In the genomic region with DNA sequence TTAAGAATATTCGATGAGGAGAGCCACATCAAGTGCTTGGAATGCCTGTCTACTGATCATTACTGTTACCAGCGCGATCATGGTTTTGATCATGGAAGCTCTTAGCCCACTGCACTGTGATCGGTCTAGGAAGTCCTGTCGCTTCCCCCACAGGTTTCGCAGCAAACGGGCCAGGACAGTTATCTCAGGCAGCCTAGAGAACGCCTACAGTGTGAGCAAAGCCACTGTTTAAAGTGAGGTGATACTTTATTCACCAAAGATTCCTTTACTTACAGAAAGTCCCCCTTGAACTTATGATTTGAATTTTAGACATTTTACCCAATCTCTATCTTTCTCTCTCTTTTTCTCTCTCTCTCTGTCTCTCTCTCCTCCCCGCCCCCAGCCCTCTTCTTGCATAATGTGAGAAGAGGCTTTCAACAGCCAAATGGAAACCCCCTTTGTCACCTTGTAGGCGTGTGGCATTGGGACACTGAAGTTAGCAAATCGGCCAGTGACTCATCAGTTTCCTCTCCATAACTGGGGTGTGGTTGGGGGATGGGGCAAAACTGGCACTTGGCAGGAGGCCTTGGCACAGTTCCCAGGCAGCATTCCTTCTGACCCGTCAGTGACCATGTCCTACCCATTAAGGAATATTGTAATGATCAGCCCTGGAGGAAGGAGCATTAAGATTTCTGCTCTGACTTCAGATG, we compare ENCODE assay signal across 1 cellular context.
TF ChIP-seq lines count a peak whose summit lies in the region.

No MANE protein-coding gene starts in this region.

TF ChIP-seq in K562, 482 proteins besides CTCF, POLR2A, EP300 and RAD21 (continued from another document and continues in another):
- TF ChIP-seq, protein P1, sequence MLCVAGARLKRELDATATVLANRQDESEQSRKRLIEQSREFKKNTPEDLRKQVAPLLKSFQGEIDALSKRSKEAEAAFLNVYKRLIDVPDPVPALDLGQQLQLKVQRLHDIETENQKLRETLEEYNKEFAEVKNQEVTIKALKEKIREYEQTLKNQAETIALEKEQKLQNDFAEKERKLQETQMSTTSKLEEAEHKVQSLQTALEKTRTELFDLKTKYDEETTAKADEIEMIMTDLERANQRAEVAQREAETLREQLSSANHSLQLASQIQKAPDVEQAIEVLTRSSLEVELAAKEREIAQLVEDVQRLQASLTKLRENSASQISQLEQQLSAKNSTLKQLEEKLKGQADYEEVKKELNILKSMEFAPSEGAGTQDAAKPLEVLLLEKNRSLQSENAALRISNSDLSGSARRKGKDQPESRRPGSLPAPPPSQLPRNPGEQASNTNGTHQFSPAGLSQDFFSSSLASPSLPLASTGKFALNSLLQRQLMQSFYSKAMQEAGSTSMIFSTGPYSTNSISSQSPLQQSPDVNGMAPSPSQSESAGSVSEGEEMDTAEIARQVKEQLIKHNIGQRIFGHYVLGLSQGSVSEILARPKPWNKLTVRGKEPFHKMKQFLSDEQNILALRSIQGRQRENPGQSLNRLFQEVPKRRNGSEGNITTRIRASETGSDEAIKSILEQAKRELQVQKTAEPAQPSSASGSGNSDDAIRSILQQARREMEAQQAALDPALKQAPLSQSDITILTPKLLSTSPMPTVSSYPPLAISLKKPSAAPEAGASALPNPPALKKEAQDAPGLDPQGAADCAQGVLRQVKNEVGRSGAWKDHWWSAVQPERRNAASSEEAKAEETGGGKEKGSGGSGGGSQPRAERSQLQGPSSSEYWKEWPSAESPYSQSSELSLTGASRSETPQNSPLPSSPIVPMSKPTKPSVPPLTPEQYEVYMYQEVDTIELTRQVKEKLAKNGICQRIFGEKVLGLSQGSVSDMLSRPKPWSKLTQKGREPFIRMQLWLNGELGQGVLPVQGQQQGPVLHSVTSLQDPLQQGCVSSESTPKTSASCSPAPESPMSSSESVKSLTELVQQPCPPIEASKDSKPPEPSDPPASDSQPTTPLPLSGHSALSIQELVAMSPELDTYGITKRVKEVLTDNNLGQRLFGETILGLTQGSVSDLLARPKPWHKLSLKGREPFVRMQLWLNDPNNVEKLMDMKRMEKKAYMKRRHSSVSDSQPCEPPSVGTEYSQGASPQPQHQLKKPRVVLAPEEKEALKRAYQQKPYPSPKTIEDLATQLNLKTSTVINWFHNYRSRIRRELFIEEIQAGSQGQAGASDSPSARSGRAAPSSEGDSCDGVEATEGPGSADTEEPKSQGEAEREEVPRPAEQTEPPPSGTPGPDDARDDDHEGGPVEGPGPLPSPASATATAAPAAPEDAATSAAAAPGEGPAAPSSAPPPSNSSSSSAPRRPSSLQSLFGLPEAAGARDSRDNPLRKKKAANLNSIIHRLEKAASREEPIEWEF (CRISPR knock-in tag; IDR thresholded peaks at IDR 0.05): 0 out of 2 replicates have a peak, but pooled peaks have one; percentile 28
- peak; percentile 14 for TF ChIP-seq DACH1 (IDR thresholded peaks at IDR 0.05; ENCODE audit: partially characterized antibody)
- no peak for TF ChIP-seq RBM25 (IDR thresholded peaks at IDR 0.05; ENCODE audit: low read depth, low read length, severe bottlenecking)
- peak; percentile 30 for TF ChIP-seq NEUROD1 (IDR thresholded peaks at IDR 0.05; ENCODE audit: borderline replicate concordance, low read depth, low read length, partially characterized antibody)
- peak; percentile 67 for TF ChIP-seq MAFF (IDR thresholded peaks at IDR 0.05; ENCODE audit: low read length)
- TF ChIP-seq, protein P2, sequence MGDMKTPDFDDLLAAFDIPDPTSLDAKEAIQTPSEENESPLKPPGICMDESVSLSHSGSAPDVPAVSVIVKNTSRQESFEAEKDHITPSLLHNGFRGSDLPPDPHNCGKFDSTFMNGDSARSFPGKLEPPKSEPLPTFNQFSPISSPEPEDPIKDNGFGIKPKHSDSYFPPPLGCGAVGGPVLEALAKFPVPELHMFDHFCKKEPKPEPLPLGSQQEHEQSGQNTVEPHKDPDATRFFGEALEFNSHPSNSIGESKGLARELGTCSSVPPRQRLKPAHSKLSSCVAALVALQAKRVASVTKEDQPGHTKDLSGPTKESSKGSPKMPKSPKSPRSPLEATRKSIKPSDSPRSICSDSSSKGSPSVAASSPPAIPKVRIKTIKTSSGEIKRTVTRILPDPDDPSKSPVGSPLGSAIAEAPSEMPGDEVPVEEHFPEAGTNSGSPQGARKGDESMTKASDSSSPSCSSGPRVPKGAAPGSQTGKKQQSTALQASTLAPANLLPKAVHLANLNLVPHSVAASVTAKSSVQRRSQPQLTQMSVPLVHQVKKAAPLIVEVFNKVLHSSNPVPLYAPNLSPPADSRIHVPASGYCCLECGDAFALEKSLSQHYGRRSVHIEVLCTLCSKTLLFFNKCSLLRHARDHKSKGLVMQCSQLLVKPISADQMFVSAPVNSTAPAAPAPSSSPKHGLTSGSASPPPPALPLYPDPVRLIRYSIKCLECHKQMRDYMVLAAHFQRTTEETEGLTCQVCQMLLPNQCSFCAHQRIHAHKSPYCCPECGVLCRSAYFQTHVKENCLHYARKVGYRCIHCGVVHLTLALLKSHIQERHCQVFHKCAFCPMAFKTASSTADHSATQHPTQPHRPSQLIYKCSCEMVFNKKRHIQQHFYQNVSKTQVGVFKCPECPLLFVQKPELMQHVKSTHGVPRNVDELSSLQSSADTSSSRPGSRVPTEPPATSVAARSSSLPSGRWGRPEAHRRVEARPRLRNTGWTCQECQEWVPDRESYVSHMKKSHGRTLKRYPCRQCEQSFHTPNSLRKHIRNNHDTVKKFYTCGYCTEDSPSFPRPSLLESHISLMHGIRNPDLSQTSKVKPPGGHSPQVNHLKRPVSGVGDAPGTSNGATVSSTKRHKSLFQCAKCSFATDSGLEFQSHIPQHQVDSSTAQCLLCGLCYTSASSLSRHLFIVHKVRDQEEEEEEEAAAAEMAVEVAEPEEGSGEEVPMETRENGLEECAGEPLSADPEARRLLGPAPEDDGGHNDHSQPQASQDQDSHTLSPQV (IDR thresholded peaks at IDR 0.05): peak; percentile 66; the same call in 1 of the 2 replicates
- 0 out of 2 replicates have a peak, but pooled peaks have one; percentile 14 for TF ChIP-seq SMAD4 (CRISPR knock-in tag; conservative IDR thresholded peaks at IDR 0.05)
- TF ChIP-seq ZNF12 (CRISPR knock-in tag; IDR thresholded peaks at IDR 0.05): no peak
- 0 out of 2 replicates have a peak, but pooled peaks have one; percentile 22 for TF ChIP-seq MTA2 (IDR thresholded peaks at IDR 0.05; ENCODE audit: low read depth)
- TF ChIP-seq OTX1 (CRISPR knock-in tag; IDR thresholded peaks at IDR 0.05): 0 out of 2 replicates have a peak, but pooled peaks have one; percentile 73
- TF ChIP-seq ZSCAN29 (IDR thresholded peaks at IDR 0.05): no peak
- TF ChIP-seq ARID1B (IDR thresholded peaks at IDR 0.05): peak; percentile 70
- TF ChIP-seq, protein P3, sequence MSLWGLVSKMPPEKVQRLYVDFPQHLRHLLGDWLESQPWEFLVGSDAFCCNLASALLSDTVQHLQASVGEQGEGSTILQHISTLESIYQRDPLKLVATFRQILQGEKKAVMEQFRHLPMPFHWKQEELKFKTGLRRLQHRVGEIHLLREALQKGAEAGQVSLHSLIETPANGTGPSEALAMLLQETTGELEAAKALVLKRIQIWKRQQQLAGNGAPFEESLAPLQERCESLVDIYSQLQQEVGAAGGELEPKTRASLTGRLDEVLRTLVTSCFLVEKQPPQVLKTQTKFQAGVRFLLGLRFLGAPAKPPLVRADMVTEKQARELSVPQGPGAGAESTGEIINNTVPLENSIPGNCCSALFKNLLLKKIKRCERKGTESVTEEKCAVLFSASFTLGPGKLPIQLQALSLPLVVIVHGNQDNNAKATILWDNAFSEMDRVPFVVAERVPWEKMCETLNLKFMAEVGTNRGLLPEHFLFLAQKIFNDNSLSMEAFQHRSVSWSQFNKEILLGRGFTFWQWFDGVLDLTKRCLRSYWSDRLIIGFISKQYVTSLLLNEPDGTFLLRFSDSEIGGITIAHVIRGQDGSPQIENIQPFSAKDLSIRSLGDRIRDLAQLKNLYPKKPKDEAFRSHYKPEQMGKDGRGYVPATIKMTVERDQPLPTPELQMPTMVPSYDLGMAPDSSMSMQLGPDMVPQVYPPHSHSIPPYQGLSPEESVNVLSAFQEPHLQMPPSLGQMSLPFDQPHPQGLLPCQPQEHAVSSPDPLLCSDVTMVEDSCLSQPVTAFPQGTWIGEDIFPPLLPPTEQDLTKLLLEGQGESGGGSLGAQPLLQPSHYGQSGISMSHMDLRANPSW (CRISPR knock-in tag; IDR thresholded peaks at IDR 0.05): no peak
- TF ChIP-seq ZNF75A (CRISPR knock-in tag; IDR thresholded peaks at IDR 0.05): no peak
- TF ChIP-seq NFXL1 (CRISPR knock-in tag; IDR thresholded peaks at IDR 0.05): no peak
- TF ChIP-seq, protein P4, sequence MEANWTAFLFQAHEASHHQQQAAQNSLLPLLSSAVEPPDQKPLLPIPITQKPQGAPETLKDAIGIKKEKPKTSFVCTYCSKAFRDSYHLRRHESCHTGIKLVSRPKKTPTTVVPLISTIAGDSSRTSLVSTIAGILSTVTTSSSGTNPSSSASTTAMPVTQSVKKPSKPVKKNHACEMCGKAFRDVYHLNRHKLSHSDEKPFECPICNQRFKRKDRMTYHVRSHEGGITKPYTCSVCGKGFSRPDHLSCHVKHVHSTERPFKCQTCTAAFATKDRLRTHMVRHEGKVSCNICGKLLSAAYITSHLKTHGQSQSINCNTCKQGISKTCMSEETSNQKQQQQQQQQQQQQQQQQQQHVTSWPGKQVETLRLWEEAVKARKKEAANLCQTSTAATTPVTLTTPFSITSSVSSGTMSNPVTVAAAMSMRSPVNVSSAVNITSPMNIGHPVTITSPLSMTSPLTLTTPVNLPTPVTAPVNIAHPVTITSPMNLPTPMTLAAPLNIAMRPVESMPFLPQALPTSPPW (CRISPR knock-in tag; IDR thresholded peaks at IDR 0.05): peak; percentile 32; the same call in 1 of the 2 replicates
- peak; percentile 91 for TF ChIP-seq ZNF316 (IDR thresholded peaks at IDR 0.05)
- TF ChIP-seq, protein P5, sequence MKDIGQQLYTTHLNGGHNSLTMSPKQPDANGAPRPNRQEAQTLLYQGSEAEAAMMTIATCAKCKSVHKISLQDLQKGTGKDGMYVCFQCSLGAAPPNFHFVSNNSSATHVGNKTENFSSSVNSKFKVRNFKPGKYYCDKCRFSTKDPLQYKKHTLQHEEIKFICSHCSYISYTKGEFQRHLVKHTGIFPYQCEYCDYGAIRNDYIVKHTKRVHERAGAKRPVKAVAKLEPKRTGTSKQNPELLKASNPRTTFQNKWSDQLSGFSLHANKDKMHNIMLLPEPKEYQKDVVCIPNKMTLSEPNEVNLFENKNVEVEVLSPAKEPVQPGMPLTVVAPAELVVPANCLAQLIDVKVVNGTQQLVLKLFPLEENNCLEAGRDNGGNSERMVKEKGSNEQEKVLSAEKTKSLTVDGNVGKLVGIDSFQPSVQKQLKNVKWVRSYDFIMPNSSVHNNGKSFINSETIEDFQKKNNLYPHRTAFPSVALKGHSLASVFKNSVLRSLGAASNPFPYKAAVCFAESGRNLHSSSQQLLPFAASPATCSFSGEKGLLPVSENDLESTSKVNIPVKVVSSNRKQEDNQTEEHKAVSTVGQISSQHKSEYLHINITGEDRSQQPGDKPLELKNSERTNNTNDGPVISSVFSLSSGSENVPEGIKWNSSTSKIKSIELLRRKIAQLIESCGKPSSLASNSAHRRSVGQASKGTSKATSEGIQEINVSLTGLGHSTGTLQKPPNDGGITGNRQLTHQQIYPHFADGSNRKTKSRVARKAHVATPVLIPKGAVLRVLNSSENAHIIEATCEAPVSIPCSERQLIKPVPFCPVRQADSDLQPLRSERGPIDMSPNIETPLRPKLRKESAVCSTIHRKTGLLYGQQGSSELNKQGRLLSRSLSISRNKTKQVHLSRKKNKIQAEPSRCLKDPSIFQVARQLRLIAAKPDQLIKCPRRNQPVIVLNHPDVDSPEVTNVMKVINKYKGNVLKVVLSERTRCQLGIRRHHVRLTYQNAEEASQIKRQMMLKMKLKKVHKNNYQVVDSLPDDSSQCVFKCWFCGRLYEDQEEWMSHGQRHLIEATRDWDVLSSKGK (CRISPR knock-in tag; IDR thresholded peaks at IDR 0.05): no peak
- no peak for TF ChIP-seq RB1 (IDR thresholded peaks at IDR 0.05; ENCODE audit: low read depth)
- TF ChIP-seq ZBED1 (IDR thresholded peaks at IDR 0.05): no peak
- peak; percentile 82 for TF ChIP-seq NFIC (IDR thresholded peaks at IDR 0.05)
- TF ChIP-seq, protein P6, sequence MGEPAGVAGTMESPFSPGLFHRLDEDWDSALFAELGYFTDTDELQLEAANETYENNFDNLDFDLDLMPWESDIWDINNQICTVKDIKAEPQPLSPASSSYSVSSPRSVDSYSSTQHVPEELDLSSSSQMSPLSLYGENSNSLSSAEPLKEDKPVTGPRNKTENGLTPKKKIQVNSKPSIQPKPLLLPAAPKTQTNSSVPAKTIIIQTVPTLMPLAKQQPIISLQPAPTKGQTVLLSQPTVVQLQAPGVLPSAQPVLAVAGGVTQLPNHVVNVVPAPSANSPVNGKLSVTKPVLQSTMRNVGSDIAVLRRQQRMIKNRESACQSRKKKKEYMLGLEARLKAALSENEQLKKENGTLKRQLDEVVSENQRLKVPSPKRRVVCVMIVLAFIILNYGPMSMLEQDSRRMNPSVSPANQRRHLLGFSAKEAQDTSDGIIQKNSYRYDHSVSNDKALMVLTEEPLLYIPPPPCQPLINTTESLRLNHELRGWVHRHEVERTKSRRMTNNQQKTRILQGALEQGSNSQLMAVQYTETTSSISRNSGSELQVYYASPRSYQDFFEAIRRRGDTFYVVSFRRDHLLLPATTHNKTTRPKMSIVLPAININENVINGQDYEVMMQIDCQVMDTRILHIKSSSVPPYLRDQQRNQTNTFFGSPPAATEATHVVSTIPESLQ (CRISPR knock-in tag; IDR thresholded peaks at IDR 0.05): no peak
- no peak for TF ChIP-seq POLR2H (tag; IDR thresholded peaks at IDR 0.05; ENCODE audit: low read depth)
- TF ChIP-seq THRAP3 (IDR thresholded peaks at IDR 0.05; ENCODE audit: borderline replicate concordance): no peak
- peak; percentile 73 for TF ChIP-seq SMARCE1 (IDR thresholded peaks at IDR 0.05)
- peak; percentile 82 to 85 for TF ChIP-seq TRIM24 (IDR thresholded peaks at IDR 0.05)
- peak; percentile 64 for TF ChIP-seq JUN (IDR thresholded peaks at IDR 0.05; ENCODE audit: borderline replicate concordance, low read depth, low read length)
- no peak for TF ChIP-seq JUN (CRISPR knock-in tag; IDR thresholded peaks at IDR 0.05; ENCODE audit: borderline replicate concordance)
- peak; percentile 86 for TF ChIP-seq C11orf30 (IDR thresholded peaks at IDR 0.05; ENCODE audit: low read depth)
- no peak for TF ChIP-seq GATAD2A (IDR thresholded peaks at IDR 0.05)
- TF ChIP-seq NR2C2 (CRISPR knock-in tag; IDR thresholded peaks at IDR 0.05): no peak
- TF ChIP-seq NR2C2 (tag; IDR thresholded peaks at IDR 0.05): 0 out of 2 replicates have a peak, but pooled peaks have one; percentile 32
- peak; percentile 69; the same call in 1 of the 2 replicates for TF ChIP-seq CEBPG (CRISPR knock-in tag; IDR thresholded peaks at IDR 0.05)
- TF ChIP-seq CEBPG (tag; conservative IDR thresholded peaks at IDR 0.05 in 1 of 2, IDR thresholded peaks at IDR 0.05 in 1 of 2): peak; percentile 77 to 93
- TF ChIP-seq, protein P7, sequence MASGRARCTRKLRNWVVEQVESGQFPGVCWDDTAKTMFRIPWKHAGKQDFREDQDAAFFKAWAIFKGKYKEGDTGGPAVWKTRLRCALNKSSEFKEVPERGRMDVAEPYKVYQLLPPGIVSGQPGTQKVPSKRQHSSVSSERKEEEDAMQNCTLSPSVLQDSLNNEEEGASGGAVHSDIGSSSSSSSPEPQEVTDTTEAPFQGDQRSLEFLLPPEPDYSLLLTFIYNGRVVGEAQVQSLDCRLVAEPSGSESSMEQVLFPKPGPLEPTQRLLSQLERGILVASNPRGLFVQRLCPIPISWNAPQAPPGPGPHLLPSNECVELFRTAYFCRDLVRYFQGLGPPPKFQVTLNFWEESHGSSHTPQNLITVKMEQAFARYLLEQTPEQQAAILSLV (tag; IDR thresholded peaks at IDR 0.05): peak; percentile 75
- no peak for TF ChIP-seq SOX6 (IDR thresholded peaks at IDR 0.05)
